In genomic region chr16:78478267-78478821, GRCh38 we compare ENCODE assay signal across 1 cellular context.
TF ChIP-seq lines count a peak whose summit lies in the region.

No MANE protein-coding gene starts in this region.

TF ChIP-seq in Ishikawa, 13 proteins besides CTCF, POLR2A, EP300 and RAD21 (continued from another document):
- TF ChIP-seq USF1 (IDR thresholded peaks at IDR 0.05) (no peak), FOXM1 (IDR thresholded peaks at IDR 0.05; ENCODE audit: borderline replicate concordance, low read depth) (no peak), CREB1 (IDR thresholded peaks at IDR 0.05; ENCODE audit: low read depth) (no peak), TAF1 (IDR thresholded peaks at IDR 0.05; ENCODE audit: low read depth) (no peak), YY1 (IDR thresholded peaks at IDR 0.05; ENCODE audit: low read depth) (no peak)
